1 cellular context compared by ENCODE assay signal in genomic region chr2:139369423-139370409, GRCh38.
TF ChIP-seq lines count a peak whose summit lies in the region.

No MANE protein-coding gene starts in this region.

TF ChIP-seq in HEK293, 187 proteins besides CTCF, POLR2A, EP300 and RAD21 (continued from another document):
- no peak for TF ChIP-seq ZNF513 (tag by site-specific recombination; IDR thresholded peaks at IDR 0.05)
